In genomic region chr14:103961928-103962578, GRCh38 we compare ENCODE assay signal across 25 cellular contexts. TPM values are rescaled to one million over a fixed set of nuclear protein-coding genes. Genes with fewer than 3 reads are reported as not detected.
"Had no signal": no experiment of that assay in that cellular context is flagged by ENCODE, and none has a peak within 500 bp of the region (broad histone marks: within the 10 kb centered on the region; RNA-seq: fewer than 3 reads in every experiment).

No MANE protein-coding gene starts in this region.

- H3K9me3 Mint-ChIP-seq: naive thymus-derived CD8-positive, alpha-beta T cell had no signal

- H3K4me1 ChIP-seq: sigmoid colon, suprapubic skin, tibial artery, upper lobe of left lung, vagina had no signal

- H3K27me3 ChIP-seq: heart left ventricle, neutrophil, sigmoid colon, upper lobe of left lung, vagina had no signal

- FAIRE-seq: frontal cortex, small intestine had no signal

- H3K4me1 Mint-ChIP-seq: naive thymus-derived CD8-positive, alpha-beta T cell had no signal

- H3K36me3 Mint-ChIP-seq: naive thymus-derived CD8-positive, alpha-beta T cell had no signal

- H3K4me3 Mint-ChIP-seq: naive thymus-derived CD8-positive, alpha-beta T cell had no signal

- ATAC-seq: esophagus mucosa; heart left ventricle; mucosa of descending colon; naive thymus-derived CD8-positive, alpha-beta T cell had no signal

- H3K36me3 ChIP-seq: heart left ventricle, neutrophil, sigmoid colon, suprapubic skin, tibial artery, upper lobe of left lung, vagina had no signal

- H3K27ac Mint-ChIP-seq: naive thymus-derived CD8-positive, alpha-beta T cell had no signal

- H3K9me3 ChIP-seq: heart left ventricle, mucosa of descending colon, neutrophil, sigmoid colon, suprapubic skin, tibial artery, upper lobe of left lung, vagina had no signal

- H3K27ac ChIP-seq: dorsolateral prefrontal cortex, heart left ventricle, neutrophil, sigmoid colon, suprapubic skin, tibial artery, upper lobe of left lung, vagina had no signal

- H3K4me3 ChIP-seq: dorsolateral prefrontal cortex, heart left ventricle, mucosa of descending colon, sigmoid colon, suprapubic skin, tibial artery, upper lobe of left lung, vagina had no signal

- DNase-seq: cortex of kidney; dorsolateral prefrontal cortex; effector CD8-positive, alpha-beta T cell; heart left ventricle; hippocampal formation; mucosa of descending colon; naive thymus-derived CD8-positive, alpha-beta T cell; posterior cingulate gyrus; sigmoid colon; small intestine; stimulated activated CD4-positive, alpha-beta T cell treated with anti-CD3 and anti-CD28 coated beads, Interleukin-12 subunit alpha, Interleukin-12 subunit beta, amount 100 ng/mL, for 4 hours; stimulated activated naive CD4-positive, alpha-beta T cell treated with Interleukin-2 at 50 U/mL for 16 hours; tibial artery; upper lobe of left lung had no signal

RNA-seq across cellular contexts. Expression of gene RD3L, which starts 19.7 kb away (rescaled TPM):
- total RNA-seq: dorsolateral prefrontal cortex; esophagus mucosa; fibroblast of lung; frontal cortex; glomerular endothelial cell; kidney epithelial cell; lower leg skin; mucosa of descending colon; naive thymus-derived CD8-positive, alpha-beta T cell; osteoblast; pulmonary artery endothelial cell; sigmoid colon; suprapubic skin; upper lobe of left lung; vagina had no signal
- polyA plus RNA-seq: fibroblast of lung; naive thymus-derived CD8-positive, alpha-beta T cell; sigmoid colon; small intestine had no signal
